In the genomic region with DNA sequence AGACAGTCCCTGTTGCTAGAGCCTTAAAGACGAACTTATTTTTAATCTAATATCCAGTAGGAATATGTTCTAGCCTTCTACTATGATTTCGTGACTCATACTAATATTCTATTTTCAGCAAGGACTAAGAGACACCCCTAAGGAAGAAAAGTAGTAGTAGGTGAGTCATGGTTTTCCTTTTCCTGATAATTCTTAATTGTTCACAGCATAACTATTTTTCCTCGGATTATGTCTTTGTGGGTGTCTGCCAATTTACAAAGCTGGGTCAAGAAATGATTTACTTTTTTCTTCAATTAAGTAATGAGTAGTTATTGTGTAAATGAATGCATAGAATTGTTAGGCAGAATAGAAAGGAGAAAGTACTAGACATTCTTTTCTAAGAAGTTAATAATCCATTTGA, we compare ENCODE assay signal across 19 cellular contexts.
DNase-seq lines count a peak whose midpoint lies in the region; TF ChIP-seq lines count a peak whose summit lies in the region.
"Had no signal": no experiment of that assay in that cellular context is flagged by ENCODE, and none has a peak within 500 bp of the region (broad histone marks: within the 10 kb centered on the region; RNA-seq: fewer than 3 reads in every experiment).

No MANE protein-coding gene starts in this region.

- H3K4me3 ChIP-seq in epithelial cell of proximal tubule (ENCODE audit: low read depth, low read length): no peak overlapping the region
- H3K4me3 ChIP-seq: GM23248, MG63, SK-N-MC had no signal

- DNase-seq in RWPE1 (ENCODE audit: low spot score) (peak; percentile 69), epithelial cell of proximal tubule (ENCODE audit: low read depth) (peak; percentile 26), non-pigmented ciliary epithelial cell (ENCODE audit: low read depth) (peak; percentile 5), NCI-H345 treated with DMSO at 0.1 percent for 48 hours (lab: John Stamatoyannopoulos, UW; ENCODE audit: unreplicated experiment) (no peak), NK-92 (lab: John Stamatoyannopoulos, UW; ENCODE audit: unreplicated experiment) (no peak), NCI-H2029 treated with DMSO at 0.1 percent for 48 hours (lab: John Stamatoyannopoulos, UW) (no peak)
- no peak for DNase-seq in effector CD8-positive, alpha-beta T cell (lab: John Stamatoyannopoulos, UW)
- DNase-seq: DMS 273 treated with DMSO at 0.1 percent for 48 hours, GM23248, HCEC 1CT, IMR-90, MG63, NCI-H1048, NCI-H1436, NCI-H1930, NCI-H345, NCI-H526 had no signal

- H3K27ac ChIP-seq in RWPE1: no peak overlapping the region
- H3K27ac ChIP-seq: GM23248, HL-60, SK-N-MC had no signal

- CTCF ChIA-PET in RWPE1 (lab: Yijun Ruan, JAX): no interaction called here

- POLR2A ChIA-PET in RWPE1 (lab: Yijun Ruan, JAX; ENCODE audit: low non-redundant PET): no interaction called here

- TF ChIP-seq CTCF in RWPE1 (conservative IDR thresholded peaks at IDR 0.05; ENCODE audit: low read depth): no peak
- no peak for TF ChIP-seq CTCF in epithelial cell of proximal tubule (conservative IDR thresholded peaks at IDR 0.05; ENCODE audit: low read depth, low read length)

Comparison
In these comparisons a context has a peak if more than half of its experiments do, and no peak if none do; other contexts are left out.
1. DNase-seq: peak in RWPE1 (single experiment), epithelial cell of proximal tubule (single experiment) and non-pigmented ciliary epithelial cell (single experiment); none in NCI-H345 treated with DMSO at 0.1 percent for 48 hours (single experiment), NK-92 (single experiment), effector CD8-positive, alpha-beta T cell (single experiment) and NCI-H2029 treated with DMSO at 0.1 percent for 48 hours (single experiment).